In genomic region chr7:54663603-54664234, GRCh38 we compare ENCODE assay signal across 11 cellular contexts.
A peak's percentile ranks its signal among the peaks of the same experiment; 100 is the strongest.
DNase-seq lines count a peak whose midpoint lies in the region; ATAC-seq and TF ChIP-seq lines count a peak whose summit lies in the region.
"Had no signal": no experiment of that assay in that cellular context is flagged by ENCODE, and none has a peak within 500 bp of the region (broad histone marks: within the 10 kb centered on the region; RNA-seq: fewer than 3 reads in every experiment).

No MANE protein-coding gene starts in this region.

- DNase-seq in endothelial cell (ENCODE audit: low spot score): peak; percentile 5
- no peak for DNase-seq in stimulated activated CD4-positive, alpha-beta T cell treated with anti-CD3 and anti-CD28 coated beads, Interleukin-12 subunit alpha, Interleukin-12 subunit beta, amount 100 ng/mL, for 4 hours
- no peak for DNase-seq in stimulated activated CD4-positive, alpha-beta T cell treated with anti-CD3 and anti-CD28 coated beads, Interleukin-2, amount 100 ng/mL, for 48 hours
- no peak for DNase-seq in activated CD8-positive, alpha-beta memory T cell treated with anti-CD3 and anti-CD28 coated beads, Interleukin-2, amount 50 U/mL, for 48 hours
- DNase-seq: NCI-H2081 treated with DMSO at 0.1 percent for 48 hours had no signal

- no peaks in the 10 kb centered on the region for H3K36me3 Mint-ChIP-seq in endothelial cell (ENCODE audit: low read depth, unreplicated experiment)

- peak overlapping the region; percentile 90 for H3K4me3 Mint-ChIP-seq in endothelial cell (ENCODE audit: unreplicated experiment)

- no peak overlapping the region for H3K27ac Mint-ChIP-seq in endothelial cell (ENCODE audit: unreplicated experiment)
- H3K27ac Mint-ChIP-seq: activated naive CD4-positive, alpha-beta T cell treated with anti-CD3 and anti-CD28 coated beads, Interleukin-2, amount 50 U/mL, for 72 hours had no signal

- no peaks in the 10 kb centered on the region for H3K36me3 ChIP-seq in parathyroid adenoma (ENCODE audit: control insufficient read depth, insufficient read depth, low read length)

- H3K9me3 Mint-ChIP-seq in endothelial cell (ENCODE audit: unreplicated experiment): no peaks in the 10 kb centered on the region

- H3K4me1 Mint-ChIP-seq in endothelial cell (ENCODE audit: unreplicated experiment): peaks cover 18% of the 10 kb centered on the region

- peak overlapping the region; percentile 52 for H3K4me3 ChIP-seq in parathyroid adenoma (ENCODE audit: low read depth, low read length)

- H3K27me3 Mint-ChIP-seq in endothelial cell (ENCODE audit: unreplicated experiment): peaks cover 7% of the 10 kb centered on the region

- H3K27me3 ChIP-seq in parathyroid adenoma (ENCODE audit: control insufficient read depth, insufficient read depth, low read length): no peaks in the 10 kb centered on the region

- H3K9ac ChIP-seq in parathyroid adenoma: no peak overlapping the region

- ATAC-seq in GM19025 (IDR thresholded peaks at IDR 0.05; ENCODE audit: low read depth, unreplicated experiment): peak; percentile 17
- ATAC-seq in HG03175 (IDR thresholded peaks at IDR 0.05; ENCODE audit: unreplicated experiment): peak; percentile 25
- no peak for ATAC-seq in GM21515 (IDR thresholded peaks at IDR 0.05; ENCODE audit: unreplicated experiment)

- peak overlapping the region; percentile 74 for H2AFZ ChIP-seq in parathyroid adenoma

- no peak for TF ChIP-seq CTCF in endothelial cell (IDR thresholded peaks at IDR 0.05; ENCODE audit: unreplicated experiment)
- TF ChIP-seq CTCF in parathyroid adenoma (IDR thresholded peaks at IDR 0.05): no peak

- no peaks in the 10 kb centered on the region for H3K9me3 ChIP-seq in parathyroid adenoma (ENCODE audit: control insufficient read depth, low read length)

- peak overlapping the region; percentile 95 for H3K4me2 ChIP-seq in parathyroid adenoma (ENCODE audit: low read length)

- no peaks in the 10 kb centered on the region for H3K4me1 ChIP-seq in parathyroid adenoma

- H3K27ac ChIP-seq in parathyroid adenoma: no peak overlapping the region
- H3K27ac ChIP-seq: skin epidermis had no signal

- no peaks in the 10 kb centered on the region for H3K79me2 ChIP-seq in parathyroid adenoma
